In genomic region chr7:149670288-149670687, GRCh38 we compare ENCODE assay signal across 11 cellular contexts.
DNase-seq lines count a peak whose midpoint lies in the region; ATAC-seq and TF ChIP-seq lines count a peak whose summit lies in the region.
"Had no signal": no experiment of that assay in that cellular context is flagged by ENCODE, and none has a peak within 500 bp of the region (broad histone marks: within the 10 kb centered on the region; RNA-seq: fewer than 3 reads in every experiment).

No MANE protein-coding gene starts in this region.

- no peaks in the 10 kb centered on the region for H3K9me3 ChIP-seq in muscle layer of colon (ENCODE audit: low read length)

- H3K27me3 ChIP-seq in muscle layer of colon (ENCODE audit: control insufficient read depth in 1 of 2, insufficient read depth in 2 of 2, low read length in 2 of 2): peaks cover 0 to 5% of the 10 kb centered on the region in 2 donors

- peaks cover 13% of the 10 kb centered on the region for H3K4me1 ChIP-seq in muscle layer of colon (ENCODE audit: insufficient read depth, low read length)

- no peaks in the 10 kb centered on the region for H3K36me3 Mint-ChIP-seq in chondrocyte (ENCODE audit: low read depth)
- no peaks in the 10 kb centered on the region for H3K36me3 Mint-ChIP-seq in activated CD8-positive, alpha-beta T cell treated with anti-CD3 and anti-CD28 coated beads for 36 hours (ENCODE audit: low read depth)

- POLR2A ChIA-PET in activated CD8-positive, alpha-beta T cell treated with anti-CD3 and anti-CD28 coated beads for 36 hours (lab: Charles Lee): no interaction called here

- intact Hi-C loops in activated CD8-positive, alpha-beta T cell treated with anti-CD3 and anti-CD28 coated beads for 36 hours (cut with micrococcal nuclease): no loop called here

- peak overlapping the region; percentile 1 for H3K4me3 Mint-ChIP-seq in chondrocyte (ENCODE audit: unreplicated experiment)
- no peak overlapping the region for H3K4me3 Mint-ChIP-seq in activated CD8-positive, alpha-beta T cell treated with anti-CD3 and anti-CD28 coated beads for 36 hours
- H3K4me3 Mint-ChIP-seq in stimulated activated naive CD8-positive, alpha-beta T cell treated with anti-CD3 and anti-CD28 coated beads, Interleukin-15, amount 100 ng/mL, for 72 hours: no peak overlapping the region
- H3K4me3 Mint-ChIP-seq: activated T-cell treated with anti-CD3 and anti-CD28 coated beads, Interleukin-2, amount 50 U/mL, for 24 hours had no signal

- no peaks in the 10 kb centered on the region for H3K9me3 Mint-ChIP-seq in chondrocyte (ENCODE audit: low read depth)
- H3K9me3 Mint-ChIP-seq in activated CD8-positive, alpha-beta T cell treated with anti-CD3 and anti-CD28 coated beads for 36 hours: no peaks in the 10 kb centered on the region
- H3K9me3 Mint-ChIP-seq in stimulated activated naive CD8-positive, alpha-beta T cell treated with anti-CD3 and anti-CD28 coated beads, Interleukin-15, amount 100 ng/mL, for 72 hours: no peaks in the 10 kb centered on the region
- H3K9me3 Mint-ChIP-seq: activated T-cell treated with anti-CD3 and anti-CD28 coated beads, Interleukin-2, amount 50 U/mL, for 24 hours had no signal

- H3K9ac ChIP-seq in muscle layer of colon (ENCODE audit: low read length): no peak overlapping the region

- H3K4me3 ChIP-seq in muscle layer of colon (ENCODE audit: low read depth in 1 of 2, low read length in 2 of 2): peak overlapping the region in 1 of 2 donors; percentile 20

- CTCF ChIA-PET in activated CD8-positive, alpha-beta T cell treated with anti-CD3 and anti-CD28 coated beads for 36 hours (lab: Charles Lee): interaction anchor here (0.8 to 2.2 kb wide), 9 partner anchors 8 to 130 kb away, joined by 3 to 19 read pairs (median 4); no protein-coding TSS in a partner anchor

- ATAC-seq in activated CD8-positive, alpha-beta T cell treated with anti-CD3 and anti-CD28 coated beads for 36 hours: no peak
- ATAC-seq in stimulated activated naive CD8-positive, alpha-beta T cell treated with anti-CD3 and anti-CD28 coated beads, Interleukin-15, amount 100 ng/mL, for 72 hours: no peak

- no peaks in the 10 kb centered on the region for H3K36me3 ChIP-seq in muscle layer of colon (ENCODE audit: insufficient read depth, low read length)

- no peak overlapping the region for H3K27ac Mint-ChIP-seq in chondrocyte (ENCODE audit: unreplicated experiment)
- H3K27ac Mint-ChIP-seq in activated CD8-positive, alpha-beta T cell treated with anti-CD3 and anti-CD28 coated beads for 36 hours: no peak overlapping the region
- H3K27ac Mint-ChIP-seq in stimulated activated naive CD8-positive, alpha-beta T cell treated with anti-CD3 and anti-CD28 coated beads, Interleukin-15, amount 100 ng/mL, for 72 hours: no peak overlapping the region
- H3K27ac Mint-ChIP-seq: activated T-cell treated with anti-CD3 and anti-CD28 coated beads, Interleukin-2, amount 50 U/mL, for 24 hours had no signal

- H3K27ac ChIP-seq in muscle layer of colon (ENCODE audit: low read depth, low read length): peak overlapping the region; percentile 27

- DNase-seq in D341Med (ENCODE audit: low spot score): peak; percentile 34
- DNase-seq in NCI-H2081 (lab: John Stamatoyannopoulos, UW): peak; percentile 53 to 83
- no peak for DNase-seq in chondrocyte (ENCODE audit: low spot score)
- no peak for DNase-seq in activated CD8-positive, alpha-beta T cell treated with anti-CD3 and anti-CD28 coated beads for 36 hours
- DNase-seq in activated CD4-positive, alpha-beta T cell treated with anti-CD3 and anti-CD28 coated beads for 4 hours: no peak
- no peak for DNase-seq in NOMO-1 (lab: John Stamatoyannopoulos, UW; ENCODE audit: unreplicated experiment in 2 of 2)
- DNase-seq in stimulated activated naive CD8-positive, alpha-beta T cell treated with anti-CD3 and anti-CD28 coated beads, Interleukin-15, amount 100 ng/mL, for 72 hours: no peak
- DNase-seq: activated T-cell treated with anti-CD3 and anti-CD28 coated beads, Interleukin-2, amount 50 U/mL, for 24 hours; glutamatergic neuron; retina had no signal

- no peak for TF ChIP-seq CTCF in chondrocyte (IDR thresholded peaks at IDR 0.05)
- TF ChIP-seq CTCF in activated CD8-positive, alpha-beta T cell treated with anti-CD3 and anti-CD28 coated beads for 36 hours (IDR thresholded peaks at IDR 0.05): no peak

- peaks cover 40% of the 10 kb centered on the region for H3K27me3 Mint-ChIP-seq in chondrocyte (ENCODE audit: low read depth)
- peaks cover 37% of the 10 kb centered on the region for H3K27me3 Mint-ChIP-seq in activated CD8-positive, alpha-beta T cell treated with anti-CD3 and anti-CD28 coated beads for 36 hours
- H3K27me3 Mint-ChIP-seq in stimulated activated naive CD8-positive, alpha-beta T cell treated with anti-CD3 and anti-CD28 coated beads, Interleukin-15, amount 100 ng/mL, for 72 hours: peaks cover 55% of the 10 kb centered on the region

- H3K4me1 Mint-ChIP-seq in chondrocyte (ENCODE audit: low read depth): peaks cover 12% of the 10 kb centered on the region
- no peaks in the 10 kb centered on the region for H3K4me1 Mint-ChIP-seq in activated CD8-positive, alpha-beta T cell treated with anti-CD3 and anti-CD28 coated beads for 36 hours (ENCODE audit: low read depth)
- no peaks in the 10 kb centered on the region for H3K4me1 Mint-ChIP-seq in stimulated activated naive CD8-positive, alpha-beta T cell treated with anti-CD3 and anti-CD28 coated beads, Interleukin-15, amount 100 ng/mL, for 72 hours

Comparison
In these comparisons a context has a peak if more than half of its experiments do, and no peak if none do; other contexts are left out.
1. DNase-seq: peak in D341Med (single experiment) and NCI-H2081 (2 of 2); none in chondrocyte (single experiment), activated CD8-positive, alpha-beta T cell treated with anti-CD3 and anti-CD28 coated beads for 36 hours (single experiment), activated CD4-positive, alpha-beta T cell treated with anti-CD3 and anti-CD28 coated beads for 4 hours (0 of 2), NOMO-1 (0 of 2) and stimulated activated naive CD8-positive, alpha-beta T cell treated with anti-CD3 and anti-CD28 coated beads, Interleukin-15, amount 100 ng/mL, for 72 hours (0 of 2).